ENCODE assay signal across 8 cellular contexts in genomic region chr6:30060634-30060981, GRCh38. TPM values are rescaled to one million over a fixed set of nuclear protein-coding genes. Genes with fewer than 3 reads are reported as not detected.
DNase-seq lines count a peak whose midpoint lies in the region; ATAC-seq and TF ChIP-seq lines count a peak whose summit lies in the region.

No MANE protein-coding gene starts in this region.

- H3K4me3 ChIP-seq in adrenal gland (peak overlapping the region; percentile 18 to 97 (median 90)), iPS-11a (ENCODE audit: low read depth, low read length) (peak overlapping the region; percentile 98), skeletal muscle cell (ENCODE audit: low read depth, low read length) (peak overlapping the region; percentile 98)

- 0 to 1% (median 0%) methylated on average over 19 to 20 of the region's 20 CpGs for WGBS in adrenal gland, 4 donors

- H3K36me3 ChIP-seq in adrenal gland (replicated peaks in 1 of 2), result peaks cover 0 to 14% of the 10 kb centered on the region in 2 donors

- H3K9me3 ChIP-seq in adrenal gland (replicated peaks in 1 of 3), result no peaks in the 10 kb centered on the region

- peak overlapping the region; percentile 87 for H3K27ac ChIP-seq in C4-2B
- H3K27ac ChIP-seq in adrenal gland, result peak overlapping the region; percentile 79 to 92 (median 90)

- no peaks in the 10 kb centered on the region for H3K27me3 ChIP-seq in adrenal gland

- TF ChIP-seq CTCF in C4-2B (conservative IDR thresholded peaks at IDR 0.05) (no peak), adrenal gland (IDR thresholded peaks at IDR 0.05) (no peak)

- DNase-seq in LHCN-M2 (ENCODE audit: low read depth) (peak; percentile 57), adrenal gland (peak in 6 of 7 donors; percentile 46 to 63 (median 52)), skeletal muscle cell (ENCODE audit: low read depth) (no peak), LoVo (ENCODE audit: low spot score) (no peak), NCI-H2107 (lab: John Stamatoyannopoulos, UW) (no peak)

- intact Hi-C loops in adrenal gland (cut with DNase I), result no loop called here

- peak; percentile 18 for ATAC-seq in GM19397 (IDR thresholded peaks at IDR 0.05; ENCODE audit: unreplicated experiment)

- H3K4me1 ChIP-seq in adrenal gland (replicated peaks in 1 of 2), result peaks cover 8 to 32% of the 10 kb centered on the region in 2 donors

- TF ChIP-seq POLR2A in adrenal gland (IDR thresholded peaks at IDR 0.05), result no peak

RNA-seq across cellular contexts. Expression of gene POLR1H, which starts 0.5 kb away (rescaled TPM):
- 17.6 and 20.0 TPM in 2 replicates for total RNA-seq in LHCN-M2 (2014; rRNA removed)
- polyA plus RNA-seq in LHCN-M2 (2012), result 28.8 TPM
- 10 to 100 TPM in 7 of 8 donors, 1 to 10 TPM in 1; 6.8 to 75.1 (median 32.4) TPM for total RNA-seq in adrenal gland
- 10 to 100 TPM; 24.7 to 53.8 (median 29.2) TPM for polyA plus RNA-seq in adrenal gland

RNA-seq across cellular contexts. Expression of gene PPP1R11, which starts 6.4 kb away (rescaled TPM):
- total RNA-seq in LHCN-M2 (2014; rRNA removed), result 43.0 and 47.1 TPM in 2 replicates
- polyA plus RNA-seq in LHCN-M2 (2012), result 53.1 TPM
- 10 to 100 TPM; 36.8 to 70.7 (median 52.4) TPM for total RNA-seq in adrenal gland
- 10 to 100 TPM; 34.7 to 97.7 (median 43.4) TPM for polyA plus RNA-seq in adrenal gland

RNA-seq across cellular contexts. Expression of gene RNF39, which starts 15.0 kb away (rescaled TPM):
- total RNA-seq in LHCN-M2 (2014; rRNA removed) (not detected in 2 replicates), adrenal gland (1 to 10 TPM in 3 of 8 donors, under 1 TPM in 3, not detected in 2; 0.11 to 1.7 (median 0.96) TPM)
- polyA plus RNA-seq in LHCN-M2 (2012), result 0.56 TPM
- polyA plus RNA-seq in adrenal gland, result under 1 TPM; 0.17 to 0.51 (median 0.48) TPM

RNA-seq across cellular contexts. Expression of gene TRIM31, which starts 52.3 kb away (rescaled TPM):
- not detected in 2 replicates for total RNA-seq in LHCN-M2 (2014; rRNA removed)
- not detected for polyA plus RNA-seq in LHCN-M2 (2012)
- total RNA-seq in adrenal gland, result under 1 TPM in 2 of 8 donors, not detected in 6; 0.19 TPM
- polyA plus RNA-seq in adrenal gland, result under 1 TPM in 2 of 3 donors, not detected in 1; 0.13 to 0.80 TPM

Comparison
In these comparisons a context has a peak if more than half of its experiments do, and no peak if none do; other contexts are left out.
1. DNase-seq: peak in LHCN-M2 (single experiment) and adrenal gland (6 of 7); none in skeletal muscle cell (single experiment), LoVo (single experiment) and NCI-H2107 (single experiment).
2. Peak in every context shown above with its lines, with median percentiles within 50 percentile points of each other: H3K4me3 ChIP-seq.